11 cellular contexts compared by ENCODE assay signal in the genomic region with DNA sequence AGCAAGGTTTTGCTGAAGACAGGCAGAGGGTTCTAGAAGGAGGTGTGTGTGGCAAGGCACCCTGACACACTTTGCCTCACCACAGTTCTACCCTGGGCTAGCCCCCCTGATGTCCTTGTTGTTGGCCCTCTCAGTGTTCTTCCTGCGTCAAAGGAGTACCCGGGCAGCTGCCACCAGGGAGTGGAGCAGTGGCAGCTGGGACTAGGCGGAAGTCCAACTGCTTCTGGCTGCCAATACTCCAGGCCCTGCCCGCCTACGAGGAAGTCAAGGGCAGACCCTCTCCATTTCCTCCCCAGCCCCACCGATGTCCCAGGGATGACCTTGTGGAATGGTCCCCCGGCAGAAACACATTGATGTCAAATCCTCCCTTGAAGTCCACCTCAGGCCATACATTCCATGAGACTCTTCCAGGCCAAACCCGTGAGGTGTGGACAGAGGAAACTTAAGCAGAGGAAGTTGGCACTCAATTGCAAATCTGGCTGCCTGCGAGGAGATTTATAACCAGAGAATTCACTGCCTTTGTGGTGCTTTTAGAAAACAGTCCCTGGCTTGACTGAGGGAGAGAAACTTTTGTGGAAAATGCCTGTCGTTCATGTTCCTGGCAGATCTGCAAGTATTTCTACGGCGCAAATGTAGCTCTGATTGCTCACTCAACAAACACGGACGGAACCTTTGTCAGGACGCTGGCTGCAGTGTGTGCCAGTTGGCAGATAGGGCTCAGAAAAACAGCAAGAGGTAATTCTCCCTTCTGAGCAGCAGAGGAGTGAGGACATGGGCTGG.
DNase-seq lines count a peak whose midpoint lies in the region; ATAC-seq and TF ChIP-seq lines count a peak whose summit lies in the region.
"Had no signal": no experiment of that assay in that cellular context is flagged by ENCODE, and none has a peak within 500 bp of the region (broad histone marks: within the 10 kb centered on the region; RNA-seq: fewer than 3 reads in every experiment).

No MANE protein-coding gene starts in this region.

- ATAC-seq in Right ventricle myocardium inferior (peak; percentile 93), GM21381 (IDR thresholded peaks at IDR 0.05; ENCODE audit: unreplicated experiment) (no peak)
- ATAC-seq: stimulated activated naive B cell treated with anti-CD40 and anti-IgM and Interleukin-4, amounts not matched to agents 10 μg/mL and 1 μg/mL and 100 μg/mL, for 72 hours had no signal

- no peak overlapping the region for H3K4me3 Mint-ChIP-seq in neural crest cell
- H3K4me3 Mint-ChIP-seq: activated naive CD8-positive, alpha-beta T cell treated with anti-CD3 and anti-CD28 coated beads, Interleukin-2, amount 10 ng/mL, durations not matched to agents 7 days and 5 days; stimulated activated naive B cell treated with anti-CD40 and anti-IgM and Interleukin-4, amounts not matched to agents 10 μg/mL and 1 μg/mL and 100 μg/mL, for 72 hours had no signal

- peak; percentile 96 for DNase-seq in astrocyte of the hippocampus (ENCODE audit: low read depth, low spot score)
- DNase-seq in Right ventricle myocardium inferior (ENCODE audit: missing footprints) = peak; percentile 72
- no peak for DNase-seq in neural crest cell (ENCODE audit: low read depth, low spot score)
- DNase-seq in vagina (ENCODE audit: extremely low spot score in 2 of 2) = peak in 1 of 2 donors; percentile 94
- DNase-seq in activated gamma-delta T cell treated with Interleukin-2 at 50 U/mL for 16 hours = no peak
- DNase-seq in foreskin fibroblast = no peak
- DNase-seq: activated naive CD8-positive, alpha-beta T cell treated with anti-CD3 and anti-CD28 coated beads, Interleukin-2, amount 10 ng/mL, durations not matched to agents 7 days and 5 days; OCI-M1; stimulated activated naive B cell treated with anti-CD40 and anti-IgM and Interleukin-4, amounts not matched to agents 10 μg/mL and 1 μg/mL and 100 μg/mL, for 72 hours had no signal

- peak overlapping the region; percentile 45 for H3K27ac Mint-ChIP-seq in neural crest cell (ENCODE audit: unreplicated experiment)
- H3K27ac Mint-ChIP-seq: activated naive CD8-positive, alpha-beta T cell treated with anti-CD3 and anti-CD28 coated beads, Interleukin-2, amount 10 ng/mL, durations not matched to agents 7 days and 5 days; stimulated activated naive B cell treated with anti-CD40 and anti-IgM and Interleukin-4, amounts not matched to agents 10 μg/mL and 1 μg/mL and 100 μg/mL, for 72 hours had no signal

- H3K36me3 Mint-ChIP-seq in neural crest cell (ENCODE audit: low read depth) = no peaks in the 10 kb centered on the region
- H3K36me3 Mint-ChIP-seq: activated naive CD8-positive, alpha-beta T cell treated with anti-CD3 and anti-CD28 coated beads, Interleukin-2, amount 10 ng/mL, durations not matched to agents 7 days and 5 days; stimulated activated naive B cell treated with anti-CD40 and anti-IgM and Interleukin-4, amounts not matched to agents 10 μg/mL and 1 μg/mL and 100 μg/mL, for 72 hours had no signal

- no peaks in the 10 kb centered on the region for H3K9me3 ChIP-seq in vagina

- no peak for TF ChIP-seq POLR2A in vagina (IDR thresholded peaks at IDR 0.05)

- H3K4me3 ChIP-seq in vagina = no peak overlapping the region
- H3K4me3 ChIP-seq in foreskin fibroblast (ENCODE audit: low read depth in 1 of 2, low read length in 2 of 2) = no peak overlapping the region
- H3K4me3 ChIP-seq: skin epidermis had no signal

- H3K9me3 Mint-ChIP-seq in neural crest cell = no peaks in the 10 kb centered on the region
- H3K9me3 Mint-ChIP-seq: activated naive CD8-positive, alpha-beta T cell treated with anti-CD3 and anti-CD28 coated beads, Interleukin-2, amount 10 ng/mL, durations not matched to agents 7 days and 5 days; stimulated activated naive B cell treated with anti-CD40 and anti-IgM and Interleukin-4, amounts not matched to agents 10 μg/mL and 1 μg/mL and 100 μg/mL, for 72 hours had no signal

- intact Hi-C loops in Right ventricle myocardium inferior (cut with DNase I) (loop anchor here (5.0 kb wide), 2 partner anchors 55 to 70 kb away; no protein-coding TSS in a partner anchor), vagina (cut with DNase I) (no loop called here)

- TF ChIP-seq CTCF in neural crest cell (conservative IDR thresholded peaks at IDR 0.05) = no peak
- TF ChIP-seq CTCF in vagina (IDR thresholded peaks at IDR 0.05) = no peak
- TF ChIP-seq CTCF in foreskin fibroblast (IDR thresholded peaks at IDR 0.05; ENCODE audit: low read depth, low read length) = no peak

- peaks cover 31% of the 10 kb centered on the region for H3K4me1 ChIP-seq in vagina

- peak overlapping the region; percentile 57 for H3K27ac ChIP-seq in vagina

- no peaks in the 10 kb centered on the region for H3K27me3 ChIP-seq in vagina

- no peaks in the 10 kb centered on the region for H3K27me3 Mint-ChIP-seq in neural crest cell (ENCODE audit: low read depth)

- no peaks in the 10 kb centered on the region for H3K36me3 ChIP-seq in vagina

- H3K4me1 Mint-ChIP-seq in neural crest cell = peaks cover 39% of the 10 kb centered on the region
- H3K4me1 Mint-ChIP-seq: stimulated activated naive B cell treated with anti-CD40 and anti-IgM and Interleukin-4, amounts not matched to agents 10 μg/mL and 1 μg/mL and 100 μg/mL, for 72 hours had no signal

Comparison
In these comparisons a context has a peak if more than half of its experiments do, and no peak if none do; other contexts are left out.
1. DNase-seq: peak in astrocyte of the hippocampus (single experiment) and Right ventricle myocardium inferior (single experiment); none in neural crest cell (single experiment), activated gamma-delta T cell treated with Interleukin-2 at 50 U/mL for 16 hours (single experiment) and foreskin fibroblast (0 of 2).